8 cellular contexts compared by ENCODE assay signal in the genomic region with DNA sequence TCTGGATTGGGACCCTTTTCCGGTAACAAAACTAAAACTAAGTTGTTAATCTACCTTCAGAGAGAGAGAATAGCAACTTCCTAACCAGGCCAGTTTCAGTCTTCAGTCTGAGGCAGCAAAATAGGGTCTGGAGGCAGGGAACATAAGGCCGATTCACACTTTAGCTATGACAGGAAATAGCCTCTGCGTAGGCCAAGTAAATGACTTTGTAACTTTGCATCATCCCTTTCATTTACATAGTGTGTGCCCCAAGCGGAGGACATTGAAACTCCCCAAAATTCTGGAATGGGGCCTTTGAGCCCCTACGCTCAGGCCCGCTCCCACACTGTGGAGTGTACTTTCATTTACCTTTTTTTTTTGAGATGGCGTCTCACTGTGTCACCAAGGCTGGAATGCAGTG. TPM values are rescaled to one million over a fixed set of nuclear protein-coding genes. Genes with fewer than 3 reads are reported as not detected.
A peak's percentile ranks its signal among the peaks of the same experiment; 100 is the strongest.
DNase-seq lines count a peak whose midpoint lies in the region; ATAC-seq lines count a peak whose summit lies in the region.

No MANE protein-coding gene starts in this region.

- H3K4me3 Mint-ChIP-seq in activated naive CD4-positive, alpha-beta T cell treated with anti-CD3 and anti-CD28 coated beads for 36 hours = peak overlapping the region; percentile 35
- peak overlapping the region; percentile 7 to 93 (median 50) for H3K4me3 Mint-ChIP-seq in naive thymus-derived CD4-positive, alpha-beta T cell

- peak overlapping the region; percentile 87 for H3K27ac Mint-ChIP-seq in activated naive CD4-positive, alpha-beta T cell treated with anti-CD3 and anti-CD28 coated beads for 36 hours
- peak overlapping the region; percentile 65 to 98 (median 88) for H3K27ac Mint-ChIP-seq in naive thymus-derived CD4-positive, alpha-beta T cell

- peak overlapping the region; percentile 43 for H3K4me3 ChIP-seq in adipocyte (ENCODE audit: low read length)
- no peak overlapping the region for H3K4me3 ChIP-seq in naive thymus-derived CD4-positive, alpha-beta T cell (ENCODE audit: low read length)

- H3K4me1 Mint-ChIP-seq in activated naive CD4-positive, alpha-beta T cell treated with anti-CD3 and anti-CD28 coated beads for 36 hours (ENCODE audit: low read depth) = peaks cover 82% of the 10 kb centered on the region
- peaks cover 56 to 86% (median 75%) of the 10 kb centered on the region in 7 donors for H3K4me1 Mint-ChIP-seq in naive thymus-derived CD4-positive, alpha-beta T cell

- DNase-seq in activated naive CD4-positive, alpha-beta T cell treated with anti-CD3 and anti-CD28 coated beads for 36 hours = peak; percentile 37
- DNase-seq in activated naive CD4-positive, alpha-beta T cell (lab: John Stamatoyannopoulos, UW) = no peak
- DNase-seq in adipocyte (ENCODE audit: low read depth) (peak; percentile 53), NCI-H2227 treated with DMSO at 0.1 percent for 48 hours (lab: John Stamatoyannopoulos, UW) (no peak), SHP77 treated with DMSO at 0.1 percent for 48 hours (lab: John Stamatoyannopoulos, UW) (no peak)
- DNase-seq in naive thymus-derived CD4-positive, alpha-beta T cell = peak in 1 of 9 donors; percentile 25
- DNase-seq in stimulated activated CD4-positive, alpha-beta T cell treated with anti-CD3 and anti-CD28 coated beads, Interleukin-4, amount 100 ng/mL, for 1 hour = no peak

- H3K9ac ChIP-seq in adipocyte (ENCODE audit: low read length) = peak overlapping the region; percentile 58

- POLR2A ChIA-PET in naive thymus-derived CD4-positive, alpha-beta T cell (lab: Charles Lee) = interaction anchor here (0.8 to 3.8 kb wide), 5 partner anchors 8 to 99 kb away, joined by 3 to 17 read pairs (median 5); no protein-coding TSS in a partner anchor

- no peaks in the 10 kb centered on the region for H3K9me3 ChIP-seq in adipocyte (ENCODE audit: control insufficient read depth, low read length)
- no peaks in the 10 kb centered on the region for H3K9me3 ChIP-seq in naive thymus-derived CD4-positive, alpha-beta T cell (ENCODE audit: control insufficient read depth in 2 of 3, low read length in 3 of 3)

- no peaks in the 10 kb centered on the region for H3K27me3 Mint-ChIP-seq in activated naive CD4-positive, alpha-beta T cell treated with anti-CD3 and anti-CD28 coated beads for 36 hours (ENCODE audit: low read depth)
- no peaks in the 10 kb centered on the region for H3K27me3 Mint-ChIP-seq in naive thymus-derived CD4-positive, alpha-beta T cell

- no peaks in the 10 kb centered on the region for H3K9me3 Mint-ChIP-seq in activated naive CD4-positive, alpha-beta T cell treated with anti-CD3 and anti-CD28 coated beads for 36 hours
- H3K9me3 Mint-ChIP-seq in naive thymus-derived CD4-positive, alpha-beta T cell = peaks cover 0 to 1% (median 0%) of the 10 kb centered on the region in 11 donors

- peaks cover 17% of the 10 kb centered on the region for H3K36me3 Mint-ChIP-seq in activated naive CD4-positive, alpha-beta T cell treated with anti-CD3 and anti-CD28 coated beads for 36 hours (ENCODE audit: low read depth)
- H3K36me3 Mint-ChIP-seq in naive thymus-derived CD4-positive, alpha-beta T cell = peaks cover 0 to 22% (median 17%) of the 10 kb centered on the region in 5 donors

- peak overlapping the region; percentile 28 for H3K27ac ChIP-seq in naive thymus-derived CD4-positive, alpha-beta T cell (ENCODE audit: low read depth, low read length)

- H3K27me3 ChIP-seq in adipocyte (replicated peaks; ENCODE audit: control insufficient read depth, insufficient read depth, low read length) = no peaks in the 10 kb centered on the region
- H3K27me3 ChIP-seq in naive thymus-derived CD4-positive, alpha-beta T cell (ENCODE audit: control insufficient read depth in 2 of 2, insufficient read depth in 2 of 2, low read length in 2 of 2) = no peaks in the 10 kb centered on the region

- H3K36me3 ChIP-seq in adipocyte (ENCODE audit: control insufficient read depth, insufficient read depth, low read length, severe bottlenecking) = no peaks in the 10 kb centered on the region
- peaks cover 0 to 18% (median 6%) of the 10 kb centered on the region in 3 experiments for H3K36me3 ChIP-seq in naive thymus-derived CD4-positive, alpha-beta T cell (ENCODE audit: control insufficient read depth in 2 of 3, insufficient read depth in 3 of 3, low read length in 3 of 3)

- CTCF ChIA-PET in activated naive CD4-positive, alpha-beta T cell treated with anti-CD3 and anti-CD28 coated beads for 36 hours (lab: Charles Lee) = interaction anchor here (1.8 kb wide), 1 partner anchor 96 kb away, joined by 6 read pairs; no protein-coding TSS in a partner anchor
- CTCF ChIA-PET in naive thymus-derived CD4-positive, alpha-beta T cell (lab: Charles Lee) = no interaction called here

- intact Hi-C loops in activated naive CD4-positive, alpha-beta T cell treated with anti-CD3 and anti-CD28 coated beads for 36 hours (cut with micrococcal nuclease) = loop anchor here (2.0 kb wide), 1 partner anchor 43 kb away; no protein-coding TSS in a partner anchor
- intact Hi-C loops in naive thymus-derived CD4-positive, alpha-beta T cell (cut with micrococcal nuclease) = no loop called here

- peaks cover 65% of the 10 kb centered on the region for H3K4me1 ChIP-seq in adipocyte (ENCODE audit: control insufficient read depth, insufficient read depth, low read length)
- peaks cover 32 to 81% of the 10 kb centered on the region in 2 donors for H3K4me1 ChIP-seq in naive thymus-derived CD4-positive, alpha-beta T cell (ENCODE audit: control insufficient read depth in 2 of 2, insufficient read depth in 2 of 2, low read length in 2 of 2)

- peak; percentile 25 for ATAC-seq in HG03354 (IDR thresholded peaks at IDR 0.05; ENCODE audit: poor library complexity, severe bottlenecking, unreplicated experiment)
- no peak for ATAC-seq in naive thymus-derived CD4-positive, alpha-beta T cell

RNA-seq across cellular contexts. Expression of a gene that starts 1.7 kb away (rescaled TPM):
- total RNA-seq in activated naive CD4-positive, alpha-beta T cell treated with anti-CD3 and anti-CD28 coated beads for 36 hours = 10 to 100 TPM; 46.9 to 48.2 TPM
- 100 to 1,000 TPM in 1 of 5 experiments, 10 to 100 TPM in 4; 40.2 to 143 (median 89.4) TPM for total RNA-seq in naive thymus-derived CD4-positive, alpha-beta T cell
- 100 to 1,000 TPM; 119 to 121 TPM for polyA plus RNA-seq in naive thymus-derived CD4-positive, alpha-beta T cell

RNA-seq across cellular contexts. Expression of a gene that starts 52.0 kb away (rescaled TPM):
- total RNA-seq in activated naive CD4-positive, alpha-beta T cell treated with anti-CD3 and anti-CD28 coated beads for 36 hours = under 1 TPM; 0.29 to 0.44 TPM
- under 1 TPM in 2 of 5 experiments, not detected in 3; 0.17 to 0.80 TPM for total RNA-seq in naive thymus-derived CD4-positive, alpha-beta T cell
- polyA plus RNA-seq in naive thymus-derived CD4-positive, alpha-beta T cell = under 1 TPM; 0.08 to 0.13 TPM

RNA-seq across cellular contexts. Expression of a gene that starts 58.4 kb away (rescaled TPM):
- total RNA-seq in activated naive CD4-positive, alpha-beta T cell treated with anti-CD3 and anti-CD28 coated beads for 36 hours = not detected
- total RNA-seq in naive thymus-derived CD4-positive, alpha-beta T cell = 1 to 10 TPM in 1 of 5 experiments, under 1 TPM in 2, not detected in 2; 0.53 to 1.5 (median 0.84) TPM
- polyA plus RNA-seq in naive thymus-derived CD4-positive, alpha-beta T cell = 1 to 10 TPM in 1 of 2 donors, not detected in 1; 2.7 TPM

Comparison
In these comparisons a context has a peak if more than half of its experiments do, and no peak if none do; other contexts are left out.
1. DNase-seq: peak in activated naive CD4-positive, alpha-beta T cell treated with anti-CD3 and anti-CD28 coated beads for 36 hours (single experiment) and adipocyte (single experiment); none in activated naive CD4-positive, alpha-beta T cell (0 of 4), NCI-H2227 treated with DMSO at 0.1 percent for 48 hours (single experiment), stimulated activated CD4-positive, alpha-beta T cell treated with anti-CD3 and anti-CD28 coated beads, Interleukin-4, amount 100 ng/mL, for 1 hour (single experiment) and SHP77 treated with DMSO at 0.1 percent for 48 hours (single experiment).